Comparison of ENCODE assay signal across 12 cellular contexts in the genomic region with DNA sequence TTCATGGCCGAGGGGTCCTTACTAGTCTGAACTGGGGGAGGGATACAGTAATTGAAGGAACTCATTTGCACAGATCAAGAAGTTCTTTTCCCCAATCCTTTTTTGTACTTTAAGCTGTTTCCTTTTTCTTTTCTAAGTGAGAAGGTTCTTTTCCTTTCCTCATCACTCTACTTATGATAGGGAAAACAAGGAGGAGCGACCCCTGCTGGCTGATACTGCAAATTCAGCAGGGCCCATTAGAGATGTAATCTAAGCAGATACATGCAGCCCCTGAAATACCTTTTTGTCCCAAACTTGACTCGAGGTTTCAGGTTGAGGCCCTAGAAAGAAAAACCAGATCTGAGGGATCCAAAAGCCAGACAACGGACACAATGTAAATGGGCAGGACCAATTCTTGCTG.
DNase-seq lines count a peak whose midpoint lies in the region; ATAC-seq, FAIRE-seq and TF ChIP-seq lines count a peak whose summit lies in the region.
"Had no signal": no experiment of that assay in that cellular context is flagged by ENCODE, and none has a peak within 500 bp of the region (broad histone marks: within the 10 kb centered on the region; RNA-seq: fewer than 3 reads in every experiment).

No MANE protein-coding gene starts in this region.

- no peak overlapping the region for H3K27ac ChIP-seq in K562 (ENCODE audit: extremely low read depth, low read depth, low read length)
- H3K27ac ChIP-seq: transverse colon had no signal

- H3K4me3 ChIP-seq in K562 = no peak overlapping the region
- no peak overlapping the region for H3K4me3 ChIP-seq in skeletal muscle cell (ENCODE audit: low read depth, low read length)
- H3K4me3 ChIP-seq: transverse colon had no signal

- peak in 1 of 2 experiments; percentile 29; a peak in 2 of 4 replicates for TF ChIP-seq RAD21 in K562 (CRISPR knock-in tag; conservative IDR thresholded peaks at IDR 0.05 in 1 of 2, IDR thresholded peaks at IDR 0.05 in 1 of 2)

- no peaks in the 10 kb centered on the region for H3K27me3 Mint-ChIP-seq in activated naive CD4-positive, alpha-beta T cell treated with anti-CD3 and anti-CD28 coated beads for 36 hours (ENCODE audit: low read depth)
- H3K27me3 Mint-ChIP-seq: effector memory CD8-positive, alpha-beta T cell; memory B cell had no signal

- no peaks in the 10 kb centered on the region; the same call in 1 of the 2 replicates for H3K9me3 ChIP-seq in K562 (replicated peaks; ENCODE audit: control insufficient read depth, insufficient read depth, low read depth, low read length)

- H3K79me2 ChIP-seq in K562 (ENCODE audit: control insufficient read depth, insufficient read depth, low read length) = no peaks in the 10 kb centered on the region

- H3K36me3 Mint-ChIP-seq in activated naive CD4-positive, alpha-beta T cell treated with anti-CD3 and anti-CD28 coated beads for 36 hours (ENCODE audit: low read depth) = no peaks in the 10 kb centered on the region
- H3K36me3 Mint-ChIP-seq: memory B cell had no signal

- no peaks in the 10 kb centered on the region for H4K20me1 ChIP-seq in K562 (replicated peaks; ENCODE audit: control insufficient read depth, insufficient read depth, low read length)

- H3K9ac ChIP-seq in K562 (ENCODE audit: insufficient read depth in 1 of 2, low read depth in 2 of 2, low read length in 2 of 2) = no peak overlapping the region

- in situ Hi-C loops in K562 (cut with MboI) = no loop called here

- H2AFZ ChIP-seq in K562 (ENCODE audit: low read depth, low read length) = no peak overlapping the region

- WGBS in K562 (ENCODE audit: insufficient coverage, low coverage, missing lambda C conversion rate) = 2% methylated on average over 4 of the region's 4 CpGs

- no TSS peak for BruUV-seq in K562 (replicated peaks; lab: Mats Ljungman, UMichigan)

- peaks cover 1% of the 10 kb centered on the region for H3K9me3 Mint-ChIP-seq in activated naive CD4-positive, alpha-beta T cell treated with anti-CD3 and anti-CD28 coated beads for 36 hours
- H3K9me3 Mint-ChIP-seq: memory B cell had no signal

- no peaks in the 10 kb centered on the region for H3K9me1 ChIP-seq in K562 (ENCODE audit: control insufficient read depth, insufficient read depth, low read length)

- no peak overlapping the region for H3K4me3 Mint-ChIP-seq in activated naive CD4-positive, alpha-beta T cell treated with anti-CD3 and anti-CD28 coated beads for 36 hours
- H3K4me3 Mint-ChIP-seq: effector memory CD8-positive, alpha-beta T cell; memory B cell had no signal

- no peak for FAIRE-seq in K562 (lab: Jason Lieb, UNC)

- H3K36me3 ChIP-seq in K562 (ENCODE audit: control insufficient read depth, insufficient read depth, low read length) = no peaks in the 10 kb centered on the region
- H3K36me3 ChIP-seq: transverse colon had no signal

- H3K4me1 ChIP-seq in K562 (replicated peaks in 1 of 2; ENCODE audit: control insufficient read depth in 2 of 2, insufficient read depth in 2 of 2, low read length in 2 of 2) = no peaks in the 10 kb centered on the region
- H3K4me1 ChIP-seq: transverse colon had no signal

- intact Hi-C loops in activated naive CD4-positive, alpha-beta T cell treated with anti-CD3 and anti-CD28 coated beads for 36 hours (cut with micrococcal nuclease) = loop anchor here (2.0 kb wide), 2 partner anchors 262 to 694 kb away; no protein-coding TSS in a partner anchor
- intact Hi-C loops in K562 (cut with micrococcal nuclease) = loop anchor here (5.0 kb wide), 1 partner anchor 263 kb away; no protein-coding TSS in a partner anchor

- POLR2A ChIA-PET in K562 (lab: Yijun Ruan, JAX) = no interaction called here

- H3K27me3 ChIP-seq in K562 (ENCODE audit: control insufficient read depth in 2 of 2, insufficient read depth in 2 of 2, low read length in 2 of 2) = no peaks in the 10 kb centered on the region
- H3K27me3 ChIP-seq: transverse colon had no signal

- no peak overlapping the region for H3K27ac Mint-ChIP-seq in activated naive CD4-positive, alpha-beta T cell treated with anti-CD3 and anti-CD28 coated beads for 36 hours
- H3K27ac Mint-ChIP-seq: effector memory CD8-positive, alpha-beta T cell; memory B cell had no signal

- H3K4me2 ChIP-seq in K562 (ENCODE audit: insufficient read depth, low read length) = no peak overlapping the region

- no peak for TF ChIP-seq POLR2A in K562 (conservative IDR thresholded peaks at IDR 0.05)

- CTCF ChIA-PET in activated naive CD4-positive, alpha-beta T cell treated with anti-CD3 and anti-CD28 coated beads for 36 hours (lab: Charles Lee) = interaction anchor here (0.7 kb wide), 1 partner anchor 574 kb away, joined by 3 read pairs; no protein-coding TSS in a partner anchor
- CTCF ChIA-PET in K562 (lab: Yijun Ruan, JAX; ENCODE audit: low intra/inter-chr PET ratio) = no interaction called here

- ATAC-seq in K562 (peak; percentile 61; the same call in 2 of the 3 replicates), GM18858 (IDR thresholded peaks at IDR 0.05; ENCODE audit: unreplicated experiment) (no peak)
- ATAC-seq: effector memory CD8-positive, alpha-beta T cell had no signal

- peak; percentile 28 for DNase-seq in activated naive CD4-positive, alpha-beta T cell treated with anti-CD3 and anti-CD28 coated beads for 36 hours
- DNase-seq in activated naive CD4-positive, alpha-beta T cell (lab: John Stamatoyannopoulos, UW) = no peak
- DNase-seq in HT-29 (ENCODE audit: low spot score) (peak; percentile 54), K562 (ENCODE audit: extremely low read depth in 1 of 4, low spot score in 3 of 4) (peak; percentile 31 to 55 (median 38)), skeletal muscle cell (ENCODE audit: low read depth) (peak; percentile 1), AG20443 (ENCODE audit: low spot score) (no peak), activated gamma-delta T cell treated with Interleukin-2 at 50 U/mL for 16 hours (no peak)
- DNase-seq: COR-L47; effector memory CD8-positive, alpha-beta T cell; transverse colon had no signal

- TF ChIP-seq CTCF in K562 (IDR thresholded peaks at IDR 0.05 in 2 of 3, conservative IDR thresholded peaks at IDR 0.05 in 1 of 3; ENCODE audit: insufficient read depth in 2 of 3, low read depth in 1 of 3, low read length in 3 of 3) = peak in 2 of 3 experiments; percentile 42 to 54; a peak in 4 of 6 replicates

- no peaks in the 10 kb centered on the region for H3K4me1 Mint-ChIP-seq in activated naive CD4-positive, alpha-beta T cell treated with anti-CD3 and anti-CD28 coated beads for 36 hours (ENCODE audit: low read depth)
- H3K4me1 Mint-ChIP-seq: memory B cell had no signal

- TF ChIP-seq EP300 in K562 (IDR thresholded peaks at IDR 0.05; ENCODE audit: low read length) = no peak

TF ChIP-seq in K562, 482 proteins besides CTCF, POLR2A, EP300 and RAD21 (continues in another document):
- TF ChIP-seq SRF (CRISPR knock-in tag; IDR thresholded peaks at IDR 0.05) (no peak), HNRNPH1 (optimal IDR thresholded peaks at IDR 0.05; ENCODE audit: low read depth, low read length) (no peak), NCOR1 (IDR thresholded peaks at IDR 0.05) (no peak)
- TF ChIP-seq, protein P1, sequence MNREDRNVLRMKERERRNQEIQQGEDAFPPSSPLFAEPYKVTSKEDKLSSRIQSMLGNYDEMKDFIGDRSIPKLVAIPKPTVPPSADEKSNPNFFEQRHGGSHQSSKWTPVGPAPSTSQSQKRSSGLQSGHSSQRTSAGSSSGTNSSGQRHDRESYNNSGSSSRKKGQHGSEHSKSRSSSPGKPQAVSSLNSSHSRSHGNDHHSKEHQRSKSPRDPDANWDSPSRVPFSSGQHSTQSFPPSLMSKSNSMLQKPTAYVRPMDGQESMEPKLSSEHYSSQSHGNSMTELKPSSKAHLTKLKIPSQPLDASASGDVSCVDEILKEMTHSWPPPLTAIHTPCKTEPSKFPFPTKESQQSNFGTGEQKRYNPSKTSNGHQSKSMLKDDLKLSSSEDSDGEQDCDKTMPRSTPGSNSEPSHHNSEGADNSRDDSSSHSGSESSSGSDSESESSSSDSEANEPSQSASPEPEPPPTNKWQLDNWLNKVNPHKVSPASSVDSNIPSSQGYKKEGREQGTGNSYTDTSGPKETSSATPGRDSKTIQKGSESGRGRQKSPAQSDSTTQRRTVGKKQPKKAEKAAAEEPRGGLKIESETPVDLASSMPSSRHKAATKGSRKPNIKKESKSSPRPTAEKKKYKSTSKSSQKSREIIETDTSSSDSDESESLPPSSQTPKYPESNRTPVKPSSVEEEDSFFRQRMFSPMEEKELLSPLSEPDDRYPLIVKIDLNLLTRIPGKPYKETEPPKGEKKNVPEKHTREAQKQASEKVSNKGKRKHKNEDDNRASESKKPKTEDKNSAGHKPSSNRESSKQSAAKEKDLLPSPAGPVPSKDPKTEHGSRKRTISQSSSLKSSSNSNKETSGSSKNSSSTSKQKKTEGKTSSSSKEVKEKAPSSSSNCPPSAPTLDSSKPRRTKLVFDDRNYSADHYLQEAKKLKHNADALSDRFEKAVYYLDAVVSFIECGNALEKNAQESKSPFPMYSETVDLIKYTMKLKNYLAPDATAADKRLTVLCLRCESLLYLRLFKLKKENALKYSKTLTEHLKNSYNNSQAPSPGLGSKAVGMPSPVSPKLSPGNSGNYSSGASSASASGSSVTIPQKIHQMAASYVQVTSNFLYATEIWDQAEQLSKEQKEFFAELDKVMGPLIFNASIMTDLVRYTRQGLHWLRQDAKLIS (CRISPR knock-in tag; IDR thresholded peaks at IDR 0.05) = no peak

Comparison
In these comparisons a context has a peak if more than half of its experiments do, and no peak if none do; other contexts are left out.
1. DNase-seq: peak in activated naive CD4-positive, alpha-beta T cell treated with anti-CD3 and anti-CD28 coated beads for 36 hours (single experiment), HT-29 (single experiment), K562 (4 of 4) and skeletal muscle cell (single experiment); none in activated naive CD4-positive, alpha-beta T cell (0 of 4), AG20443 (single experiment) and activated gamma-delta T cell treated with Interleukin-2 at 50 U/mL for 16 hours (single experiment).